ENCODE assay signal across 8 cellular contexts in the genomic region with DNA sequence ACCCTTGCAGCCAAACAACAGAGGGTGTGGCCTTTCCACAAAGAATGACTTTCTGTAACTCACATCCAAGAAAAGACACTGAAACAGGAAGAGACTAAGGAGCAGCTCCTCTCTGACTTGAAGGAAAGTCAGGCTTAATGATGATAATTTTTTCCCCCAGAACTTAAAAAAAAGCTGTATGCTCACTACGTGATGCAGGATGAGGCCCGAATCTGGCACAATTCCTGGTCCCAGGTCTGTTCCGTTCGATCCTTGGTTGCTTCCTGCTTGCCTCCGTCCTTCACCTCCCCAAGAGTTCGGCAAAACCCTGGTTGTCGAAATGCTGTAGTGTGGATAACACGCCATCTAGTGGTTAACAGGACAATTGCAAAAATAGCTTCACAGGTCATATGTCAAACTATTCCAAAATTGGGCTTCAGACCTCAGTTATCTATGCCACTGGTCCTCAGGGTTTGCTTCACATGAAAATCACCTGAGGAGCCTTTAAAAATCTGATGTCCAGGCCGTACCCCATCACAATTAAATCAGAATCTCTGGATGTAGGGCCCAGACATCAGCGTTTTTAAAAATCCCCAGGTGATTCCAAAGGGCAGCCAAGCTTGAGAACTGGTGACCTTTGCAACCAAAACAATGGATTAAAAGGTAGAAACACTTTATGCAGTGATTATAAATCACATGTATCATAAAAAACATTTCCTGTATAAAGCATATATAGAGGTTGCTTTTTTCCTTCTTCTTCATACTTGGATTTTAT. TPM values are rescaled to one million over a fixed set of nuclear protein-coding genes. Genes with fewer than 3 reads are reported as not detected.
DNase-seq lines count a peak whose midpoint lies in the region; ATAC-seq and TF ChIP-seq lines count a peak whose summit lies in the region.

No MANE protein-coding gene starts in this region.

- peak; percentile 27 for DNase-seq in activated naive CD4-positive, alpha-beta T cell treated with Interleukin-2 at 50 U/mL for 16 hours
- peak in 1 of 2 donors; percentile 63 for DNase-seq in aorta

- WGBS in gastroesophageal sphincter (ENCODE audit: low coverage in 1 of 2), 2 donors: 8 to 18% methylated on average over 6 to 10 of the region's 10 CpGs
- WGBS in aorta, 2 donors: 9 to 11% methylated on average over 10 of the region's 10 CpGs

- ATAC-seq in GM21717 (IDR thresholded peaks at IDR 0.05; ENCODE audit: unreplicated experiment) (peak; percentile 91), gastroesophageal sphincter (peak; percentile 85), aorta (ENCODE audit: low FRiP score) (peak; percentile 90)

- peak overlapping the region; percentile 29; the same call in 1 of the 2 replicates for H3K9ac ChIP-seq in ES-I3 (ENCODE audit: low read depth, low read length)
- H3K9ac ChIP-seq in OCI-LY3 (ENCODE audit: low read length): peak overlapping the region; percentile 50

- peak overlapping the region; percentile 75 for H3K4me3 ChIP-seq in OCI-LY3 (ENCODE audit: low read length)
- H3K4me3 ChIP-seq in gastroesophageal sphincter: peak overlapping the region; percentile 36 to 51
- H3K4me3 ChIP-seq in neutrophil (ENCODE audit: low read depth in 1 of 2, low read length in 1 of 2): peak overlapping the region; percentile 29 to 39
- peak overlapping the region; percentile 70 to 93 for H3K4me3 ChIP-seq in aorta (ENCODE audit: low read length in 2 of 2)

- TF ChIP-seq EP300 in gastroesophageal sphincter (IDR thresholded peaks at IDR 0.05): no peak

- peak overlapping the region; percentile 2 to 92 (median 82) for H3K4me3 Mint-ChIP-seq in IgD-negative memory B cell

- no peak for TF ChIP-seq POLR2A in gastroesophageal sphincter (IDR thresholded peaks at IDR 0.05)

- peak overlapping the region; percentile 82 for H3K4me2 ChIP-seq in OCI-LY3 (ENCODE audit: low read length)

- H3K27ac Mint-ChIP-seq in IgD-negative memory B cell: no peak overlapping the region

- no peaks in the 10 kb centered on the region for H3K9me3 ChIP-seq in ES-I3 (ENCODE audit: control insufficient read depth, insufficient read depth, low read length)
- no peaks in the 10 kb centered on the region for H3K9me3 ChIP-seq in OCI-LY3 (ENCODE audit: insufficient read depth, low read length)
- no peaks in the 10 kb centered on the region for H3K9me3 ChIP-seq in gastroesophageal sphincter
- H3K9me3 ChIP-seq in neutrophil: no peaks in the 10 kb centered on the region
- no peaks in the 10 kb centered on the region for H3K9me3 ChIP-seq in aorta (ENCODE audit: control insufficient read depth, low read length)

- peak overlapping the region; percentile 89 for H2AFZ ChIP-seq in OCI-LY3 (ENCODE audit: low read depth, low read length)

- no peaks in the 10 kb centered on the region for H3K9me3 Mint-ChIP-seq in IgD-negative memory B cell

- no peaks in the 10 kb centered on the region for H3K36me3 Mint-ChIP-seq in IgD-negative memory B cell

- peaks cover 5% of the 10 kb centered on the region for H3K4me1 ChIP-seq in ES-I3 (ENCODE audit: insufficient read depth, low read length)
- peaks cover 10% of the 10 kb centered on the region for H3K4me1 ChIP-seq in OCI-LY3 (ENCODE audit: low read length)
- H3K4me1 ChIP-seq in gastroesophageal sphincter: peaks cover 0 to 11% (median 0%) of the 10 kb centered on the region in 3 donors
- peaks cover 3 to 5% of the 10 kb centered on the region in 2 experiments for H3K4me1 ChIP-seq in neutrophil (ENCODE audit: control insufficient read depth in 1 of 2, insufficient read depth in 1 of 2, low read depth in 1 of 2, low read length in 1 of 2)
- no peaks in the 10 kb centered on the region for H3K4me1 ChIP-seq in aorta (ENCODE audit: control insufficient read depth in 1 of 2, insufficient read depth in 2 of 2, low read length in 2 of 2)

- intact Hi-C loops in aorta (cut with DNase I): loop anchor here (1.0 to 5.0 kb wide), 5 partner anchors 429 to 634 kb away; partner anchors contain the start of gene IGF1R (in 2 of the 2)

- H4K20me1 ChIP-seq in OCI-LY3 (ENCODE audit: insufficient read depth, low read length): no peaks in the 10 kb centered on the region

- H3K27me3 Mint-ChIP-seq in IgD-negative memory B cell: peaks cover 11% of the 10 kb centered on the region

- H3K4me1 Mint-ChIP-seq in IgD-negative memory B cell: peaks cover 4 to 9% (median 7%) of the 10 kb centered on the region in 3 donors

- H3K27ac ChIP-seq in OCI-LY3 (ENCODE audit: low read length): no peak overlapping the region
- H3K27ac ChIP-seq in gastroesophageal sphincter: peak overlapping the region; percentile 32 to 77 (median 63)
- no peak overlapping the region for H3K27ac ChIP-seq in neutrophil
- H3K27ac ChIP-seq in aorta (ENCODE audit: low read depth in 1 of 2, low read length in 2 of 2): no peak overlapping the region

- H3K79me2 ChIP-seq in OCI-LY3 (ENCODE audit: low read length): no peaks in the 10 kb centered on the region

- H3K27me3 ChIP-seq in OCI-LY3 (ENCODE audit: low read depth, low read length): peaks cover 61% of the 10 kb centered on the region
- no peaks in the 10 kb centered on the region for H3K27me3 ChIP-seq in gastroesophageal sphincter
- H3K27me3 ChIP-seq in neutrophil: peaks cover 13% of the 10 kb centered on the region
- no peaks in the 10 kb centered on the region for H3K27me3 ChIP-seq in aorta (ENCODE audit: control insufficient read depth in 1 of 2, insufficient read depth in 2 of 2, low read length in 1 of 2)

- H3K36me3 ChIP-seq in ES-I3 (ENCODE audit: insufficient read depth, low read length): no peaks in the 10 kb centered on the region
- H3K36me3 ChIP-seq in OCI-LY3 (replicated peaks; ENCODE audit: low read depth, low read length): no peaks in the 10 kb centered on the region
- no peaks in the 10 kb centered on the region for H3K36me3 ChIP-seq in gastroesophageal sphincter
- no peaks in the 10 kb centered on the region for H3K36me3 ChIP-seq in neutrophil
- no peaks in the 10 kb centered on the region for H3K36me3 ChIP-seq in aorta (ENCODE audit: control insufficient read depth in 1 of 2, insufficient read depth in 2 of 2, low read length in 1 of 2)

- peak; percentile 96 for TF ChIP-seq CTCF in OCI-LY3 (IDR thresholded peaks at IDR 0.05; ENCODE audit: low read depth, low read length)
- peak; percentile 88 to 92 (median 90) for TF ChIP-seq CTCF in gastroesophageal sphincter (IDR thresholded peaks at IDR 0.05)
- peak; percentile 77 for TF ChIP-seq CTCF in neutrophil (IDR thresholded peaks at IDR 0.05)

RNA-seq across cellular contexts. Expression of gene SYNM, which starts 28.1 kb away (rescaled TPM):
- polyA plus RNA-seq in IgD-negative memory B cell: not detected
- total RNA-seq in gastroesophageal sphincter: 1,000 to 10,000 TPM; 1,155 to 2,820 (median 1,765) TPM
- 100 to 1,000 TPM in 1 of 2 donors, 10 to 100 TPM in 1; 81.9 to 103 TPM for total RNA-seq in aorta
- polyA plus RNA-seq in aorta: 10 to 100 TPM; 42.6 to 45.7 TPM

Comparison
In these comparisons a context has a peak if more than half of its experiments do, and no peak if none do; other contexts are left out.
1. H3K27ac ChIP-seq: peak in gastroesophageal sphincter (4 of 4); none in OCI-LY3 (single experiment), neutrophil (single experiment) and aorta (0 of 2).
2. RNA of gene SYNM, which starts 28.1 kb away (total RNA-seq): 1,155 to 2,820 TPM in gastroesophageal sphincter; 81.9 to 103 TPM in aorta; every median in the first group is over 10 times any median in the second.
3. Peak in every context shown above with its lines, with median percentiles within 50 percentile points of each other: ATAC-seq, H3K4me3 ChIP-seq and CTCF ChIP-seq.